8 cellular contexts compared by ENCODE assay signal in the genomic region with DNA sequence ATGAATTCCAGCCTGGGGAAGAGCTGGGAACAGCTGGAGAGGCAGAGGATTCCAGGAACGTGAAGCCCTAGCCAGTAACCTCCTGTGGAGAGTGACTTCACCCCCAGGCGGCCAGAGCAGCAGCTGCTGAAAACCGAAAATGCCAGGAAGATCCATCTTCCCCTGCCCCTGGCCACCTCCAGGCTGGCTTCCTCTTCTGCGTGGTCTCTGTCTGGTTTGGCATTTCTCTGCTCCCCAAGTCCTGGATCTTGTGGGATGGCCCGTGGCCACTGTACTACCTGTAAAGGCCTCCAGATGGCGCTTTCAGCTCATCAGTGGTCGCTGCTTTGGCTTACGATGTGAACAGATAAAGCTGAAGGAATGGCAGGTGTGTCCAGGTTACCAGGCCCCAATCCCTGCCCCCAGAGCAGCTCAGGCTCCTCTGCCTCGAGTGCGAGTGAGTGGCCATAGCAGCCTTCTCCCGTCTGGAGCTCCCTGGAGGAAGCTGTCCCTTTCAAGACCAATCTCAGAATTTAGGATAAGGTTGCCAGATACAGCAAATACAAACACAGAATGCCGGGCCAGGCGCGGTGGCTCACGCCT. TPM values are rescaled to one million over a fixed set of nuclear protein-coding genes. Genes with fewer than 3 reads are reported as not detected.
A peak's percentile ranks its signal among the peaks of the same experiment; 100 is the strongest.
DNase-seq lines count a peak whose midpoint lies in the region; ATAC-seq and TF ChIP-seq lines count a peak whose summit lies in the region.

No MANE protein-coding gene starts in this region.

- H3K27ac ChIP-seq in neutrophil (no peak overlapping the region), suprapubic skin (no peak overlapping the region)

- TF ChIP-seq CTCF in foreskin fibroblast (IDR thresholded peaks at IDR 0.05; ENCODE audit: low read depth, low read length) (peak; percentile 94), neutrophil (IDR thresholded peaks at IDR 0.05) (peak; percentile 95), suprapubic skin (IDR thresholded peaks at IDR 0.05) (peak; percentile 94 to 96)

- DNase-seq in EH (ENCODE audit: low read depth) (peak; percentile 76), M059J (ENCODE audit: low read depth) (peak; percentile 70), RKO (ENCODE audit: low spot score) (peak; percentile 76), foreskin fibroblast (peak; percentile 56 to 87), suprapubic skin (ENCODE audit: low spot score in 2 of 2) (peak; percentile 87 to 90)
- peak; percentile 58 for DNase-seq in activated T-helper 1 cell treated with anti-CD3 and anti-CD28 coated beads, Interleukin-2, amount 50 U/mL, for 16 hours (ENCODE audit: low read depth in 1 of 2, low spot score in 1 of 2)

- 17% methylated on average over 15 of the region's 15 CpGs for WGBS in suprapubic skin

- no peak for ATAC-seq in GM21360 (IDR thresholded peaks at IDR 0.05; ENCODE audit: unreplicated experiment)

- no peaks in the 10 kb centered on the region for H3K9me3 ChIP-seq in neutrophil
- H3K9me3 ChIP-seq in suprapubic skin: no peaks in the 10 kb centered on the region

- H3K27me3 ChIP-seq in neutrophil (peaks cover 31% of the 10 kb centered on the region), suprapubic skin (peaks cover 31% of the 10 kb centered on the region)

- H3K36me3 ChIP-seq in neutrophil: no peaks in the 10 kb centered on the region
- H3K36me3 ChIP-seq in suprapubic skin: no peaks in the 10 kb centered on the region

- H3K4me3 ChIP-seq in foreskin fibroblast (ENCODE audit: low read depth in 1 of 2, low read length in 2 of 2) (no peak overlapping the region), neutrophil (ENCODE audit: low read depth in 1 of 2, low read length in 1 of 2) (no peak overlapping the region), suprapubic skin (no peak overlapping the region)

- H3K4me1 ChIP-seq in neutrophil (ENCODE audit: control insufficient read depth in 1 of 2, insufficient read depth in 1 of 2, low read depth in 1 of 2, low read length in 1 of 2) (peaks cover 0 to 3% of the 10 kb centered on the region in 2 experiments), suprapubic skin (no peaks in the 10 kb centered on the region)

- no peak for TF ChIP-seq EP300 in suprapubic skin (IDR thresholded peaks at IDR 0.05)

- TF ChIP-seq POLR2A in suprapubic skin (IDR thresholded peaks at IDR 0.05): no peak

RNA-seq across cellular contexts. Expression of gene MAPRE3, which starts 8.7 kb away (rescaled TPM):
- total RNA-seq in M059J (2014; rRNA removed; shearing (Covaris generic)): 0.57 and 7.1 TPM in 2 replicates
- total RNA-seq in suprapubic skin: 10 to 100 TPM; 29.5 to 57.5 (median 34.0) TPM
